1 cellular context compared by ENCODE assay signal in the genomic region with DNA sequence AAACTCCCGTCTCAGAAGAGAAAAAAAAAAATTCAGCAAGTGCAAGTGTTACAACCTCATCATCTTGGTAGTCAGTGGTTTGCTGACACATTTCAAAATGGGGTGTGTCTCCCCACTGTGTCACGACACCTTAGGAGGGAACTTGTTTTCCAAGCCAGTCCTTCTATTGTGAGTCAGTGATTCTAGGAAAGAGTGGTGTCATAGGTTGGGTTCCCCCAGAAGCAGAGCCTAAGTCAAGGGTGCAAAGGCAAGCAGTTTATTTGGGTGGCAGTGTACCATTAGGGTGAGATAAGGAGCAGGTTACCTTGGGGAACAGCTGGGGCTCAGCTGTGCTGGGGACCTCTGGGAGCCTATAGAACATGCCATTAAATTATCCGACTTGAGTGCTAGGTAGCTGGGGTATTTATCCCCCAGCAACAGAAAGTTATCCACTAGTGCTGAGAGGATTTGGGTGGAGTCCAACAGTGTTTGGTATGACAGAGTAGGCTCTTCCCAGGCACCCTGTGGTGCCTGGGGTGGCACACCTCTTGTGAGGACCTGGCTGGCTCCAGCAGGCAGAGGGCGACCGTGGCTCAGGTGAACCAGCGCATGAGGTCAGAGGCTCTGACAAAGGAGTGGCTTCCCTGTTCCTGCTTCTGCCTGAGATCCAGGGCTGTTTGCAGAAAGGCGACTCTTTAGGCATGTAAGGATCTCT.
TF ChIP-seq lines count a peak whose summit lies in the region.

No MANE protein-coding gene starts in this region.

TF ChIP-seq in H1, 55 proteins besides CTCF, POLR2A, EP300 and RAD21 (continued from another document):
- TF ChIP-seq, protein P1, sequence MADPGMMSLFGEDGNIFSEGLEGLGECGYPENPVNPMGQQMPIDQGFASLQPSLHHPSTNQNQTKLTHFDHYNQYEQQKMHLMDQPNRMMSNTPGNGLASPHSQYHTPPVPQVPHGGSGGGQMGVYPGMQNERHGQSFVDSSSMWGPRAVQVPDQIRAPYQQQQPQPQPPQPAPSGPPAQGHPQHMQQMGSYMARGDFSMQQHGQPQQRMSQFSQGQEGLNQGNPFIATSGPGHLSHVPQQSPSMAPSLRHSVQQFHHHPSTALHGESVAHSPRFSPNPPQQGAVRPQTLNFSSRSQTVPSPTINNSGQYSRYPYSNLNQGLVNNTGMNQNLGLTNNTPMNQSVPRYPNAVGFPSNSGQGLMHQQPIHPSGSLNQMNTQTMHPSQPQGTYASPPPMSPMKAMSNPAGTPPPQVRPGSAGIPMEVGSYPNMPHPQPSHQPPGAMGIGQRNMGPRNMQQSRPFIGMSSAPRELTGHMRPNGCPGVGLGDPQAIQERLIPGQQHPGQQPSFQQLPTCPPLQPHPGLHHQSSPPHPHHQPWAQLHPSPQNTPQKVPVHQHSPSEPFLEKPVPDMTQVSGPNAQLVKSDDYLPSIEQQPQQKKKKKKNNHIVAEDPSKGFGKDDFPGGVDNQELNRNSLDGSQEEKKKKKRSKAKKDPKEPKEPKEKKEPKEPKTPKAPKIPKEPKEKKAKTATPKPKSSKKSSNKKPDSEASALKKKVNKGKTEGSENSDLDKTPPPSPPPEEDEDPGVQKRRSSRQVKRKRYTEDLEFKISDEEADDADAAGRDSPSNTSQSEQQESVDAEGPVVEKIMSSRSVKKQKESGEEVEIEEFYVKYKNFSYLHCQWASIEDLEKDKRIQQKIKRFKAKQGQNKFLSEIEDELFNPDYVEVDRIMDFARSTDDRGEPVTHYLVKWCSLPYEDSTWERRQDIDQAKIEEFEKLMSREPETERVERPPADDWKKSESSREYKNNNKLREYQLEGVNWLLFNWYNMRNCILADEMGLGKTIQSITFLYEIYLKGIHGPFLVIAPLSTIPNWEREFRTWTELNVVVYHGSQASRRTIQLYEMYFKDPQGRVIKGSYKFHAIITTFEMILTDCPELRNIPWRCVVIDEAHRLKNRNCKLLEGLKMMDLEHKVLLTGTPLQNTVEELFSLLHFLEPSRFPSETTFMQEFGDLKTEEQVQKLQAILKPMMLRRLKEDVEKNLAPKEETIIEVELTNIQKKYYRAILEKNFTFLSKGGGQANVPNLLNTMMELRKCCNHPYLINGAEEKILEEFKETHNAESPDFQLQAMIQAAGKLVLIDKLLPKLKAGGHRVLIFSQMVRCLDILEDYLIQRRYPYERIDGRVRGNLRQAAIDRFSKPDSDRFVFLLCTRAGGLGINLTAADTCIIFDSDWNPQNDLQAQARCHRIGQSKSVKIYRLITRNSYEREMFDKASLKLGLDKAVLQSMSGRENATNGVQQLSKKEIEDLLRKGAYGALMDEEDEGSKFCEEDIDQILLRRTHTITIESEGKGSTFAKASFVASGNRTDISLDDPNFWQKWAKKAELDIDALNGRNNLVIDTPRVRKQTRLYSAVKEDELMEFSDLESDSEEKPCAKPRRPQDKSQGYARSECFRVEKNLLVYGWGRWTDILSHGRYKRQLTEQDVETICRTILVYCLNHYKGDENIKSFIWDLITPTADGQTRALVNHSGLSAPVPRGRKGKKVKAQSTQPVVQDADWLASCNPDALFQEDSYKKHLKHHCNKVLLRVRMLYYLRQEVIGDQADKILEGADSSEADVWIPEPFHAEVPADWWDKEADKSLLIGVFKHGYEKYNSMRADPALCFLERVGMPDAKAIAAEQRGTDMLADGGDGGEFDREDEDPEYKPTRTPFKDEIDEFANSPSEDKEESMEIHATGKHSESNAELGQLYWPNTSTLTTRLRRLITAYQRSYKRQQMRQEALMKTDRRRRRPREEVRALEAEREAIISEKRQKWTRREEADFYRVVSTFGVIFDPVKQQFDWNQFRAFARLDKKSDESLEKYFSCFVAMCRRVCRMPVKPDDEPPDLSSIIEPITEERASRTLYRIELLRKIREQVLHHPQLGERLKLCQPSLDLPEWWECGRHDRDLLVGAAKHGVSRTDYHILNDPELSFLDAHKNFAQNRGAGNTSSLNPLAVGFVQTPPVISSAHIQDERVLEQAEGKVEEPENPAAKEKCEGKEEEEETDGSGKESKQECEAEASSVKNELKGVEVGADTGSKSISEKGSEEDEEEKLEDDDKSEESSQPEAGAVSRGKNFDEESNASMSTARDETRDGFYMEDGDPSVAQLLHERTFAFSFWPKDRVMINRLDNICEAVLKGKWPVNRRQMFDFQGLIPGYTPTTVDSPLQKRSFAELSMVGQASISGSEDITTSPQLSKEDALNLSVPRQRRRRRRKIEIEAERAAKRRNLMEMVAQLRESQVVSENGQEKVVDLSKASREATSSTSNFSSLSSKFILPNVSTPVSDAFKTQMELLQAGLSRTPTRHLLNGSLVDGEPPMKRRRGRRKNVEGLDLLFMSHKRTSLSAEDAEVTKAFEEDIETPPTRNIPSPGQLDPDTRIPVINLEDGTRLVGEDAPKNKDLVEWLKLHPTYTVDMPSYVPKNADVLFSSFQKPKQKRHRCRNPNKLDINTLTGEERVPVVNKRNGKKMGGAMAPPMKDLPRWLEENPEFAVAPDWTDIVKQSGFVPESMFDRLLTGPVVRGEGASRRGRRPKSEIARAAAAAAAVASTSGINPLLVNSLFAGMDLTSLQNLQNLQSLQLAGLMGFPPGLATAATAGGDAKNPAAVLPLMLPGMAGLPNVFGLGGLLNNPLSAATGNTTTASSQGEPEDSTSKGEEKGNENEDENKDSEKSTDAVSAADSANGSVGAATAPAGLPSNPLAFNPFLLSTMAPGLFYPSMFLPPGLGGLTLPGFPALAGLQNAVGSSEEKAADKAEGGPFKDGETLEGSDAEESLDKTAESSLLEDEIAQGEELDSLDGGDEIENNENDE (IDR thresholded peaks at IDR 0.05; ENCODE audit: insufficient replicate concordance, low read length) = no peak
- TF ChIP-seq ZNF274 (IDR thresholded peaks at IDR 0.05; ENCODE audit: borderline replicate concordance, extremely low read depth, low read length) (no peak), CBX8 (IDR thresholded peaks at IDR 0.05; ENCODE audit: borderline replicate concordance, low read depth, low read length) (no peak), TBP (IDR thresholded peaks at IDR 0.05; ENCODE audit: low read depth, low read length) (no peak), CHD1 (IDR thresholded peaks at IDR 0.05; ENCODE audit: low read depth, low read length) (no peak), TEAD4 (IDR thresholded peaks at IDR 0.05; ENCODE audit: low read depth, low read length) (no peak), KDM4A (IDR thresholded peaks at IDR 0.05; ENCODE audit: low read depth, low read length, severe bottlenecking) (no peak), EGR1 (IDR thresholded peaks at IDR 0.05; ENCODE audit: borderline replicate concordance, low read depth, low read length) (no peak)
- TF ChIP-seq, protein P2, sequence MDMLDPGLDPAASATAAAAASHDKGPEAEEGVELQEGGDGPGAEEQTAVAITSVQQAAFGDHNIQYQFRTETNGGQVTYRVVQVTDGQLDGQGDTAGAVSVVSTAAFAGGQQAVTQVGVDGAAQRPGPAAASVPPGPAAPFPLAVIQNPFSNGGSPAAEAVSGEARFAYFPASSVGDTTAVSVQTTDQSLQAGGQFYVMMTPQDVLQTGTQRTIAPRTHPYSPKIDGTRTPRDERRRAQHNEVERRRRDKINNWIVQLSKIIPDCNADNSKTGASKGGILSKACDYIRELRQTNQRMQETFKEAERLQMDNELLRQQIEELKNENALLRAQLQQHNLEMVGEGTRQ (IDR thresholded peaks at IDR 0.05; ENCODE audit: low read length) = no peak
TF ChIP-seq in H1: peak in this region for 2.
